In the genomic region with DNA sequence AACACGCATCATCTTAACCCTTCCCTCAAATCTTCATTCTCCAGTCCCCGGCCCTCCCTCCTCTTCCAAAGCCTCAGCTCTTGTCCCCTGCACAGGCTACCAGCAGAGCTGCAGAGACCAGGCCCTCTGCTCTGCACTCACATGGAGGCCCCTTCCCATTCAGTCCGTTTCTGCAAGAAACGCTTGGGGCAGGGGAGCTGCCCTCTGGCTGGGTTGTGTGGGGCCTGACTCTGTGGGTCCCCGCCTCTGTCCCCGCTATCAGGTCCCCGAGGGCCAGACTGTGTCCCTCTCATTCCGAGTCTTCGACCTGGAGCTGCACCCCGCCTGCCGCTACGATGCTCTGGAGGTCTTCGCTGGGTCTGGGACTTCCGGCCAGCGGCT, we compare ENCODE assay signal across 7 cellular contexts. TPM values are rescaled to one million over a fixed set of nuclear protein-coding genes. Genes with fewer than 3 reads are reported as not detected.
DNase-seq lines count a peak whose midpoint lies in the region; ATAC-seq and TF ChIP-seq lines count a peak whose summit lies in the region.

No MANE protein-coding gene starts in this region.

- TF ChIP-seq CTCF in GM23338 (conservative IDR thresholded peaks at IDR 0.05; ENCODE audit: low read depth in 2 of 2) (no peak), PC-9 (conservative IDR thresholded peaks at IDR 0.05) (no peak), epithelial cell of proximal tubule (conservative IDR thresholded peaks at IDR 0.05; ENCODE audit: low read depth, low read length) (no peak), parathyroid adenoma (IDR thresholded peaks at IDR 0.05) (no peak)

- POLR2A ChIA-PET in PC-9 (lab: Charles Lee; ENCODE audit: unreplicated experiment): interaction anchor here (0.6 to 0.8 kb wide), 3 partner anchors 19 to 481 kb away, joined by 5 to 16 read pairs (median 6); no protein-coding TSS in a partner anchor

- peaks cover 37% of the 10 kb centered on the region for H3K4me1 Mint-ChIP-seq in GM23338

- H3K4me3 Mint-ChIP-seq in GM23338: peak overlapping the region; percentile 86

- peak overlapping the region; percentile 94 for H3K27ac Mint-ChIP-seq in GM23338

- H3K4me1 ChIP-seq in GM23338 (ENCODE audit: insufficient read depth): peaks cover 26% of the 10 kb centered on the region
- H3K4me1 ChIP-seq in PC-9 (replicated peaks; ENCODE audit: insufficient read depth): peaks cover 24% of the 10 kb centered on the region
- no peaks in the 10 kb centered on the region for H3K4me1 ChIP-seq in parathyroid adenoma

- no peaks in the 10 kb centered on the region for H3K36me3 ChIP-seq in GM23338 (ENCODE audit: insufficient read depth)
- no peaks in the 10 kb centered on the region for H3K36me3 ChIP-seq in PC-9 (ENCODE audit: low read depth)
- H3K36me3 ChIP-seq in parathyroid adenoma (ENCODE audit: control insufficient read depth, insufficient read depth, low read length): no peaks in the 10 kb centered on the region

- CTCF ChIA-PET in PC-9 (lab: Charles Lee): interaction anchor here (0.6 to 1.9 kb wide), 2 partner anchors 15 to 17 kb away, joined by 4 to 22 read pairs; no protein-coding TSS in a partner anchor

- no peaks in the 10 kb centered on the region for H3K9me3 ChIP-seq in PC-9 (ENCODE audit: insufficient read depth, low read depth)
- no peaks in the 10 kb centered on the region for H3K9me3 ChIP-seq in parathyroid adenoma (ENCODE audit: control insufficient read depth, low read length)

- no TSS peak for BruUV-seq in PC-9 (replicated peaks; lab: Mats Ljungman, UMichigan)

- no peak overlapping the region for H2AFZ ChIP-seq in GM23338
- no peak overlapping the region for H2AFZ ChIP-seq in PC-9
- peak overlapping the region; percentile 72 for H2AFZ ChIP-seq in parathyroid adenoma

- 0 out of 2 replicates have a peak, but pooled peaks cover 3% of the 10 kb centered on the region for H3F3A ChIP-seq in GM23338 (replicated peaks; ENCODE audit: low read depth)
- H3F3A ChIP-seq in PC-9 (ENCODE audit: insufficient read depth, low read depth): peaks cover 10% of the 10 kb centered on the region; the same call in 1 of the 2 replicates

- H3K4me3 ChIP-seq in GM23338 (peak overlapping the region; percentile 90), PC-9 (no peak overlapping the region; the same call in 1 of the 2 replicates), epithelial cell of proximal tubule (ENCODE audit: low read depth, low read length) (peak overlapping the region; percentile 84), parathyroid adenoma (ENCODE audit: low read depth, low read length) (peak overlapping the region; percentile 36)

- H3K27me3 ChIP-seq in GM23338 (ENCODE audit: insufficient read depth) (peaks cover 13% of the 10 kb centered on the region), PC-9 (ENCODE audit: insufficient read depth, low read depth) (no peaks in the 10 kb centered on the region), parathyroid adenoma (ENCODE audit: control insufficient read depth, insufficient read depth, low read length) (no peaks in the 10 kb centered on the region)

- H3K9ac ChIP-seq in parathyroid adenoma: no peak overlapping the region

- H3K27me3 Mint-ChIP-seq in GM23338 (ENCODE audit: insufficient read depth, low read depth, poor library complexity): peaks cover 35% of the 10 kb centered on the region

- peak overlapping the region; percentile 99 for H3K4me2 ChIP-seq in GM23338
- H3K4me2 ChIP-seq in PC-9: peak overlapping the region; percentile 59
- peak overlapping the region; percentile 59 for H3K4me2 ChIP-seq in parathyroid adenoma (ENCODE audit: low read length)

- peaks cover 7% of the 10 kb centered on the region; the same call in 2 of the 3 replicates for H3K36me3 Mint-ChIP-seq in GM23338 (ENCODE audit: low read depth)

- H3K27ac ChIP-seq in GM23338 (ENCODE audit: low read depth) (peak overlapping the region; percentile 97), PC-9 (no peak overlapping the region), parathyroid adenoma (peak overlapping the region; percentile 8)

- no peaks in the 10 kb centered on the region; the same call in 1 of the 2 replicates for H4K20me1 ChIP-seq in GM23338 (replicated peaks; ENCODE audit: insufficient read depth)
- no peaks in the 10 kb centered on the region for H4K20me1 ChIP-seq in PC-9 (ENCODE audit: insufficient read depth)

- peak; percentile 64 for DNase-seq in GM23338 (ENCODE audit: low spot score)
- no peak for DNase-seq in PC-9
- DNase-seq in epithelial cell of proximal tubule (ENCODE audit: low read depth): no peak
- DNase-seq in NCI-H1105 treated with DMSO at 0.1 percent for 48 hours (lab: John Stamatoyannopoulos, UW): no peak
- DNase-seq in HT-29 (ENCODE audit: low spot score): no peak
- DNase-seq in amygdala (lab: John Stamatoyannopoulos, UW): no peak

- intact Hi-C loops in PC-9 (cut with micrococcal nuclease; ENCODE audit: unreplicated experiment): loop anchor here (2.0 kb wide), 1 partner anchor 17 kb away; a partner anchor contains a TSS

- no peaks in the 10 kb centered on the region for H3K79me2 ChIP-seq in GM23338 (replicated peaks; ENCODE audit: insufficient read depth)
- no peaks in the 10 kb centered on the region for H3K79me2 ChIP-seq in PC-9 (ENCODE audit: low read depth)
- no peaks in the 10 kb centered on the region for H3K79me2 ChIP-seq in parathyroid adenoma

- H3K9me2 ChIP-seq in GM23338 (ENCODE audit: insufficient read depth) (no peaks in the 10 kb centered on the region), PC-9 (ENCODE audit: insufficient read depth) (no peaks in the 10 kb centered on the region)

- no peaks in the 10 kb centered on the region for H3K9me3 Mint-ChIP-seq in GM23338

- peak; percentile 13 for ATAC-seq in GM23338

TF ChIP-seq in GM23338, 12 proteins besides CTCF, POLR2A, EP300 and RAD21 (continues in another document):
- TF ChIP-seq, protein P1, sequence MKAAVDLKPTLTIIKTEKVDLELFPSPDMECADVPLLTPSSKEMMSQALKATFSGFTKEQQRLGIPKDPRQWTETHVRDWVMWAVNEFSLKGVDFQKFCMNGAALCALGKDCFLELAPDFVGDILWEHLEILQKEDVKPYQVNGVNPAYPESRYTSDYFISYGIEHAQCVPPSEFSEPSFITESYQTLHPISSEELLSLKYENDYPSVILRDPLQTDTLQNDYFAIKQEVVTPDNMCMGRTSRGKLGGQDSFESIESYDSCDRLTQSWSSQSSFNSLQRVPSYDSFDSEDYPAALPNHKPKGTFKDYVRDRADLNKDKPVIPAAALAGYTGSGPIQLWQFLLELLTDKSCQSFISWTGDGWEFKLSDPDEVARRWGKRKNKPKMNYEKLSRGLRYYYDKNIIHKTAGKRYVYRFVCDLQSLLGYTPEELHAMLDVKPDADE (IDR thresholded peaks at IDR 0.05): no peak
- TF ChIP-seq ZNF114 (CRISPR knock-in tag; IDR thresholded peaks at IDR 0.05): no peak
- TF ChIP-seq EZH2 (IDR thresholded peaks at IDR 0.05; ENCODE audit: low read depth, unreplicated experiment): no peak
- TF ChIP-seq NANOG (IDR thresholded peaks at IDR 0.05; ENCODE audit: borderline replicate concordance): no peak

RNA-seq across cellular contexts. Expression of a gene that starts 1.5 kb away (rescaled TPM):
- total RNA-seq in GM23338 (2014; rRNA removed; shearing (Covaris generic)): 33.3 and 45.5 TPM in 2 replicates
- 70.4 and 81.2 TPM in 2 replicates for polyA plus RNA-seq in GM23338 (2016; fragmentation: Nextera tagmentation; extraction: Ambion mirVana)
- total RNA-seq in PC-9 (2021) (25.1 and 35.2 TPM in 2 replicates), epithelial cell of proximal tubule (1.4 and 4.4 TPM in 2 replicates)
- 4.7 and 5.2 TPM in 2 replicates for total RNA-seq in HT-29 (2014; rRNA removed; shearing (Covaris generic))

RNA-seq across cellular contexts. Expression of a gene that starts 8.7 kb away (rescaled TPM):
- total RNA-seq in GM23338 (2014; rRNA removed; shearing (Covaris generic)): 15.1 and 15.3 TPM in 2 replicates
- polyA plus RNA-seq in GM23338 (2016; fragmentation: Nextera tagmentation; extraction: Ambion mirVana): 18.6 and 23.5 TPM in 2 replicates
- 38.1 and 38.8 TPM in 2 replicates for total RNA-seq in PC-9 (2021)
- 12.1 and 17.0 TPM in 2 replicates for total RNA-seq in epithelial cell of proximal tubule
- 16.4 and 18.4 TPM in 2 replicates for total RNA-seq in HT-29 (2014; rRNA removed; shearing (Covaris generic))

RNA-seq across cellular contexts. Expression of a gene that starts 17.6 kb away (rescaled TPM):
- total RNA-seq in GM23338 (2014; rRNA removed; shearing (Covaris generic)): 0.70 and 2.4 TPM in 2 replicates
- 0.82 and 2.1 TPM in 2 replicates for polyA plus RNA-seq in GM23338 (2016; fragmentation: Nextera tagmentation; extraction: Ambion mirVana)
- total RNA-seq in PC-9 (2021) (2.7 and 4.6 TPM in 2 replicates), epithelial cell of proximal tubule (0.80 and 1.0 TPM in 2 replicates)
- 0.29 and 0.36 TPM in 2 replicates for total RNA-seq in HT-29 (2014; rRNA removed; shearing (Covaris generic))

RNA-seq across cellular contexts. Expression of a gene that starts 17.8 kb away (rescaled TPM):
- total RNA-seq in GM23338 (2014; rRNA removed; shearing (Covaris generic)): 51.0 and 51.5 TPM in 2 replicates
- 21.4 and 21.8 TPM in 2 replicates for polyA plus RNA-seq in GM23338 (2016; fragmentation: Nextera tagmentation; extraction: Ambion mirVana)
- total RNA-seq in PC-9 (2021): 86.6 and 89.6 TPM in 2 replicates
- total RNA-seq in epithelial cell of proximal tubule: 36.8 and 62.0 TPM in 2 replicates
- total RNA-seq in HT-29 (2014; rRNA removed; shearing (Covaris generic)): 58.1 and 72.9 TPM in 2 replicates

RNA-seq across cellular contexts. Expression of a gene that starts 30.0 kb away (rescaled TPM):
- 2.0 and 4.1 TPM in 2 replicates for total RNA-seq in GM23338 (2014; rRNA removed; shearing (Covaris generic))
- 3.8 and 3.9 TPM in 2 replicates for polyA plus RNA-seq in GM23338 (2016; fragmentation: Nextera tagmentation; extraction: Ambion mirVana)
- total RNA-seq in PC-9 (2021) (11.0 and 15.3 TPM in 2 replicates), epithelial cell of proximal tubule (1.7 TPM in 1 of 2 replicates, not detected in the other)
- total RNA-seq in HT-29 (2014; rRNA removed; shearing (Covaris generic)): 0.63 and 1.5 TPM in 2 replicates
